1 cellular context compared by ENCODE assay signal in the genomic region with DNA sequence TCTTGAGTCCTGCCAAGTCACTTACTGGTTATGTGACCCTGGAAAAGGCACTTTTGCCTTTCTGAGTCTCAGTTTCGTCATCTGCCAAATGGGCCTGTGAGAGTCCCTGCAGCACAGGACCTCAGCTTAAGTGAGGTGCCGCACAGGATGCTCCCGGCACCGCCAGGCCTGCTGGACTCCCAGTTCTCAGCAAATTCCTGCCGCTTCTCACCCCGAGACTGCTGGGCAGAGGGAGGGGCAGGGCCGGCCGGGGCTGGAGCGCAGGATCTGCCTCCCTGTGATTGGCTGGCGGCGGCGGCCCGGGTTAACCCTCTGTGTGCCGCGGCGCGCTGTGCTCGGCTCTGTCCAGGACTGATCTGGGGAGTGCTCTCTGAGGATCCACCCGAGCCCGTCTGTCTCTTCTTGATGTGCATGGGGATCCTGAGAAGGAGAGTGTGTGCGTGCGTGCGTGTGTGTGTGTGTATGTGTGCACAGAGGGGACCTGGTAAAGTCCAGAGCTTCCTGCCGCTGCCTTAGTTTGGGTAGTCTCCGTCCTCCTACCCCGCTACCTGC.
TF ChIP-seq lines count a peak whose summit lies in the region.

No MANE protein-coding gene starts in this region.

TF ChIP-seq in K562, 482 proteins besides CTCF, POLR2A, EP300 and RAD21 (continued from another document and continues in another):
- TF ChIP-seq HOMEZ (CRISPR knock-in tag; IDR thresholded peaks at IDR 0.05) (no peak), NBN (IDR thresholded peaks at IDR 0.05; ENCODE audit: low read depth) (peak; percentile 65; the same call in 1 of the 2 replicates), MBD2 (IDR thresholded peaks at IDR 0.05; ENCODE audit: borderline replicate concordance, low read depth) (no peak), ATF1 (CRISPR knock-in tag; IDR thresholded peaks at IDR 0.05) (no peak), ATF1 (tag; IDR thresholded peaks at IDR 0.05) (peak; percentile 58), FOSL1 (tag; conservative IDR thresholded peaks at IDR 0.05) (peak; percentile 33; the same call in 1 of the 2 replicates), MAFK (IDR thresholded peaks at IDR 0.05; ENCODE audit: low read length) (no peak), ZNF140 (CRISPR knock-in tag; IDR thresholded peaks at IDR 0.05) (no peak), ZC3H11A (IDR thresholded peaks at IDR 0.05; ENCODE audit: low read depth, low read length) (no peak), FOXA3 (CRISPR knock-in tag; conservative IDR thresholded peaks at IDR 0.05 in 1 of 2, IDR thresholded peaks at IDR 0.05 in 1 of 2) (0 out of 4 replicates have a peak, but pooled peaks of 1 of the 2 experiments have one; percentile 59), CAMTA2 (CRISPR knock-in tag; conservative IDR thresholded peaks at IDR 0.05) (no peak), ZNF668 (CRISPR knock-in tag; IDR thresholded peaks at IDR 0.05) (no peak), TAF7 (tag; IDR thresholded peaks at IDR 0.05) (no peak), ETV6 (IDR thresholded peaks at IDR 0.05; ENCODE audit: borderline replicate concordance in 1 of 2, low read depth in 2 of 2, low read length in 1 of 2) (no peak), ETV6 (CRISPR knock-in tag; IDR thresholded peaks at IDR 0.05; ENCODE audit: borderline replicate concordance) (no peak), ETV5 (CRISPR knock-in tag; IDR thresholded peaks at IDR 0.05; ENCODE audit: low read depth) (0 out of 2 replicates have a peak, but pooled peaks have one; percentile 23), SP1 (CRISPR knock-in tag; IDR thresholded peaks at IDR 0.05) (peak; percentile 62; the same call in 1 of the 2 replicates), E2F5 (CRISPR knock-in tag; IDR thresholded peaks at IDR 0.05) (no peak), ZNF174 (CRISPR knock-in tag; IDR thresholded peaks at IDR 0.05) (no peak), MYC (IDR thresholded peaks at IDR 0.05; ENCODE audit: low read depth, low read length) (no peak), MYC (CRISPR knock-in tag; IDR thresholded peaks at IDR 0.05; ENCODE audit: borderline replicate concordance, low read depth) (peak; percentile 27; the same call in 1 of the 2 replicates), CBX3 (IDR thresholded peaks at IDR 0.05; ENCODE audit: borderline replicate concordance in 1 of 2, low read length in 2 of 2) (peak in 1 of 2 experiments; percentile 95; a peak in 2 of 3 replicates), TEAD1 (CRISPR knock-in tag; IDR thresholded peaks at IDR 0.05) (peak in 1 of 2 experiments; percentile 82; a peak in 2 of 4 replicates), CCNT2 (IDR thresholded peaks at IDR 0.05; ENCODE audit: borderline replicate concordance, extremely low read depth, insufficient read length, low read depth, low read length) (no peak), RCOR1 (IDR thresholded peaks at IDR 0.05; ENCODE audit: borderline replicate concordance in 1 of 2, low read depth in 2 of 2, low read length in 2 of 2) (peak; percentile 85 to 86), TFAP4 (CRISPR knock-in tag; IDR thresholded peaks at IDR 0.05; ENCODE audit: borderline replicate concordance) (no peak), MED1 (CRISPR knock-in tag; IDR thresholded peaks at IDR 0.05; ENCODE audit: borderline replicate concordance) (0 out of 2 replicates have a peak, but pooled peaks have one; percentile 45), TCF3 (CRISPR knock-in tag; IDR thresholded peaks at IDR 0.05) (no peak; the same call in 1 of the 2 replicates), SPI1 (IDR thresholded peaks at IDR 0.05; ENCODE audit: borderline replicate concordance, low read depth, low read length) (no peak), RB1 (IDR thresholded peaks at IDR 0.05; ENCODE audit: low read depth) (0 out of 2 replicates have a peak, but pooled peaks have one; percentile 20), ZNF146 (CRISPR knock-in tag; IDR thresholded peaks at IDR 0.05; ENCODE audit: unreplicated experiment) (no peak), TFE3 (CRISPR knock-in tag; IDR thresholded peaks at IDR 0.05) (no peak), NFYB (IDR thresholded peaks at IDR 0.05; ENCODE audit: extremely low read depth, insufficient read length) (peak; percentile 30), GATA2 (CRISPR knock-in tag; IDR thresholded peaks at IDR 0.05) (no peak), EGR1 (conservative IDR thresholded peaks at IDR 0.05) (no peak), ZNF766 (CRISPR knock-in tag; conservative IDR thresholded peaks at IDR 0.05) (no peak), JUNB (CRISPR knock-in tag; conservative IDR thresholded peaks at IDR 0.05) (no peak), ZNF263 (CRISPR knock-in tag; IDR thresholded peaks at IDR 0.05; ENCODE audit: borderline replicate concordance) (peak; percentile 47; the same call in 1 of the 2 replicates), SIN3A (IDR thresholded peaks at IDR 0.05; ENCODE audit: borderline replicate concordance in 2 of 2, control insufficient read depth in 1 of 2, low read depth in 2 of 2, low read length in 2 of 2) (0 out of 4 replicates have a peak, but pooled peaks of 1 of the 2 experiments have one; percentile 7), SRSF9 (IDR thresholded peaks at IDR 0.05; ENCODE audit: borderline replicate concordance, low read depth, low read length) (no peak), POLR3A (IDR thresholded peaks at IDR 0.05; ENCODE audit: borderline replicate concordance, extremely low read depth, insufficient read depth, insufficient read length) (no peak), PHB2 (IDR thresholded peaks at IDR 0.05; ENCODE audit: low read depth) (no peak)
- TF ChIP-seq, protein P1, sequence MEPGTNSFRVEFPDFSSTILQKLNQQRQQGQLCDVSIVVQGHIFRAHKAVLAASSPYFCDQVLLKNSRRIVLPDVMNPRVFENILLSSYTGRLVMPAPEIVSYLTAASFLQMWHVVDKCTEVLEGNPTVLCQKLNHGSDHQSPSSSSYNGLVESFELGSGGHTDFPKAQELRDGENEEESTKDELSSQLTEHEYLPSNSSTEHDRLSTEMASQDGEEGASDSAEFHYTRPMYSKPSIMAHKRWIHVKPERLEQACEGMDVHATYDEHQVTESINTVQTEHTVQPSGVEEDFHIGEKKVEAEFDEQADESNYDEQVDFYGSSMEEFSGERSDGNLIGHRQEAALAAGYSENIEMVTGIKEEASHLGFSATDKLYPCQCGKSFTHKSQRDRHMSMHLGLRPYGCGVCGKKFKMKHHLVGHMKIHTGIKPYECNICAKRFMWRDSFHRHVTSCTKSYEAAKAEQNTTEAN (CRISPR knock-in tag; IDR thresholded peaks at IDR 0.05): peak; percentile 50; the same call in 1 of the 2 replicates
- TF ChIP-seq, protein P2, sequence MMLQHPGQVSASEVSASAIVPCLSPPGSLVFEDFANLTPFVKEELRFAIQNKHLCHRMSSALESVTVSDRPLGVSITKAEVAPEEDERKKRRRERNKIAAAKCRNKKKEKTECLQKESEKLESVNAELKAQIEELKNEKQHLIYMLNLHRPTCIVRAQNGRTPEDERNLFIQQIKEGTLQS (IDR thresholded peaks at IDR 0.05): no peak
- TF ChIP-seq, protein P2 (CRISPR knock-in tag; conservative IDR thresholded peaks at IDR 0.05): no peak
- TF ChIP-seq, protein P3, sequence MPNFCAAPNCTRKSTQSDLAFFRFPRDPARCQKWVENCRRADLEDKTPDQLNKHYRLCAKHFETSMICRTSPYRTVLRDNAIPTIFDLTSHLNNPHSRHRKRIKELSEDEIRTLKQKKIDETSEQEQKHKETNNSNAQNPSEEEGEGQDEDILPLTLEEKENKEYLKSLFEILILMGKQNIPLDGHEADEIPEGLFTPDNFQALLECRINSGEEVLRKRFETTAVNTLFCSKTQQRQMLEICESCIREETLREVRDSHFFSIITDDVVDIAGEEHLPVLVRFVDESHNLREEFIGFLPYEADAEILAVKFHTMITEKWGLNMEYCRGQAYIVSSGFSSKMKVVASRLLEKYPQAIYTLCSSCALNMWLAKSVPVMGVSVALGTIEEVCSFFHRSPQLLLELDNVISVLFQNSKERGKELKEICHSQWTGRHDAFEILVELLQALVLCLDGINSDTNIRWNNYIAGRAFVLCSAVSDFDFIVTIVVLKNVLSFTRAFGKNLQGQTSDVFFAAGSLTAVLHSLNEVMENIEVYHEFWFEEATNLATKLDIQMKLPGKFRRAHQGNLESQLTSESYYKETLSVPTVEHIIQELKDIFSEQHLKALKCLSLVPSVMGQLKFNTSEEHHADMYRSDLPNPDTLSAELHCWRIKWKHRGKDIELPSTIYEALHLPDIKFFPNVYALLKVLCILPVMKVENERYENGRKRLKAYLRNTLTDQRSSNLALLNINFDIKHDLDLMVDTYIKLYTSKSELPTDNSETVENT (CRISPR knock-in tag; IDR thresholded peaks at IDR 0.05): no peak
- TF ChIP-seq, protein P4, sequence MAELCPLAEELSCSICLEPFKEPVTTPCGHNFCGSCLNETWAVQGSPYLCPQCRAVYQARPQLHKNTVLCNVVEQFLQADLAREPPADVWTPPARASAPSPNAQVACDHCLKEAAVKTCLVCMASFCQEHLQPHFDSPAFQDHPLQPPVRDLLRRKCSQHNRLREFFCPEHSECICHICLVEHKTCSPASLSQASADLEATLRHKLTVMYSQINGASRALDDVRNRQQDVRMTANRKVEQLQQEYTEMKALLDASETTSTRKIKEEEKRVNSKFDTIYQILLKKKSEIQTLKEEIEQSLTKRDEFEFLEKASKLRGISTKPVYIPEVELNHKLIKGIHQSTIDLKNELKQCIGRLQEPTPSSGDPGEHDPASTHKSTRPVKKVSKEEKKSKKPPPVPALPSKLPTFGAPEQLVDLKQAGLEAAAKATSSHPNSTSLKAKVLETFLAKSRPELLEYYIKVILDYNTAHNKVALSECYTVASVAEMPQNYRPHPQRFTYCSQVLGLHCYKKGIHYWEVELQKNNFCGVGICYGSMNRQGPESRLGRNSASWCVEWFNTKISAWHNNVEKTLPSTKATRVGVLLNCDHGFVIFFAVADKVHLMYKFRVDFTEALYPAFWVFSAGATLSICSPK (IDR thresholded peaks at IDR 0.05; ENCODE audit: borderline replicate concordance): no peak
- TF ChIP-seq, protein P5, sequence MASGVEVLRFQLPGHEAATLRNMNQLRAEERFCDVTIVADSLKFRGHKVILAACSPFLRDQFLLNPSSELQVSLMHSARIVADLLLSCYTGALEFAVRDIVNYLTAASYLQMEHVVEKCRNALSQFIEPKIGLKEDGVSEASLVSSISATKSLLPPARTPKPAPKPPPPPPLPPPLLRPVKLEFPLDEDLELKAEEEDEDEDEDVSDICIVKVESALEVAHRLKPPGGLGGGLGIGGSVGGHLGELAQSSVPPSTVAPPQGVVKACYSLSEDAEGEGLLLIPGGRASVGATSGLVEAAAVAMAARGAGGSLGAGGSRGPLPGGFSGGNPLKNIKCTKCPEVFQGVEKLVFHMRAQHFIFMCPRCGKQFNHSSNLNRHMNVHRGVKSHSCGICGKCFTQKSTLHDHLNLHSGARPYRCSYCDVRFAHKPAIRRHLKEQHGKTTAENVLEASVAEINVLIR (CRISPR knock-in tag; IDR thresholded peaks at IDR 0.05): no peak
- TF ChIP-seq, protein P6, sequence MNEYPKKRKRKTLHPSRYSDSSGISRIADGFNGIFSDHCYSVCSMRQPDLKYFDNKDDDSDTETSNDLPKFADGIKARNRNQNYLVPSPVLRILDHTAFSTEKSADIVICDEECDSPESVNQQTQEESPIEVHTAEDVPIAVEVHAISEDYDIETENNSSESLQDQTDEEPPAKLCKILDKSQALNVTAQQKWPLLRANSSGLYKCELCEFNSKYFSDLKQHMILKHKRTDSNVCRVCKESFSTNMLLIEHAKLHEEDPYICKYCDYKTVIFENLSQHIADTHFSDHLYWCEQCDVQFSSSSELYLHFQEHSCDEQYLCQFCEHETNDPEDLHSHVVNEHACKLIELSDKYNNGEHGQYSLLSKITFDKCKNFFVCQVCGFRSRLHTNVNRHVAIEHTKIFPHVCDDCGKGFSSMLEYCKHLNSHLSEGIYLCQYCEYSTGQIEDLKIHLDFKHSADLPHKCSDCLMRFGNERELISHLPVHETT (CRISPR knock-in tag; conservative IDR thresholded peaks at IDR 0.05 in 1 of 2, IDR thresholded peaks at IDR 0.05 in 1 of 2): peak in 1 of 2 experiments; percentile 70; a peak in 1 of 4 replicates
